ENCODE assay signal across 8 cellular contexts in the genomic region with DNA sequence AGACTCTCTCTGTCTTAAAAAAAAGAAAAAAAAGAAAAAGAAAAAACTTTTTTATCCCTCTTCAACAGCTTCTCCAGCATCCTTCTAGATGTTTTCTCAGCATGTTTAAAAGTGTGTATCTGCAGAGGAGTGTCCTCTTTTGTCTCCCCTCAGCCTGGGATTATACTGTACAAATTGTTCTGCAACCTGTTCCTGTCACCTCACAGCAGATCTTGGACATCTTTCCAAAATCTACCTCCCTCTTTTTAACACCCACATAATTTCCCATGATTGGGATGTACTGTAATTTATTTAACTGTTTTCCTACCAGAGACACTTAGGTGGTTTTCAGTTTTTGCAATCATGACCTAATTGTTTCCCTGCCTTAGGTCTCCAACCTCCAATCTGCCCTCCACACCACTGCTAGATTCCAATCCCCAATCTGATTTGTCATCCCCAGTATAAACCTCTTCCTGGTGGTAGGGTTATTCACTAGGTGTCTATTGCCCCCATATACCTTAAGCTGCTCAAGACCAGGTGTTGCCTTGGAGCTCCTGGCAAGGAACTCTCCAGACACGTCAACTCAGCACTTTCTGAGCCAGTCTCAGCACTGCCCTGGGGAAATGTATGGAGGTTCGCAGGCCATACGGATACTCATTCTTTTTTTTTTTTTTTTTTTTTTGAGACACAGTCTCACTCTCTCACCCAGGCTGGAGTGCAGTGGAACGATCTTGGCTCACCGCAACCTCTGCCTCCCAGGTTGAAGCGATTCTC. TPM values are rescaled to one million over a fixed set of nuclear protein-coding genes. Genes with fewer than 3 reads are reported as not detected.
A peak's percentile ranks its signal among the peaks of the same experiment; 100 is the strongest.
DNase-seq lines count a peak whose midpoint lies in the region; ATAC-seq and TF ChIP-seq lines count a peak whose summit lies in the region.

No MANE protein-coding gene starts in this region.

- H3K9me3 ChIP-seq in DOHH2 (ENCODE audit: control insufficient read depth, insufficient read depth, low read length), result no peaks in the 10 kb centered on the region
- no peaks in the 10 kb centered on the region for H3K9me3 ChIP-seq in skeletal muscle tissue (ENCODE audit: control insufficient read depth in 3 of 3, low read length in 3 of 3)

- peaks cover 63% of the 10 kb centered on the region for H3K4me1 Mint-ChIP-seq in activated CD4-positive, alpha-beta memory T cell treated with anti-CD3 and anti-CD28 coated beads for 36 hours (ENCODE audit: low read depth)

- peak; percentile 17 for ATAC-seq in foreskin keratinocyte
- ATAC-seq in GM19452 (IDR thresholded peaks at IDR 0.05; ENCODE audit: unreplicated experiment), result no peak

- peak overlapping the region; percentile 51 for H3K27ac Mint-ChIP-seq in activated CD4-positive, alpha-beta memory T cell treated with anti-CD3 and anti-CD28 coated beads for 36 hours

- no peaks in the 10 kb centered on the region for H4K20me1 ChIP-seq in DOHH2 (ENCODE audit: control insufficient read depth, insufficient read depth, low read depth, low read length)

- H3K27ac ChIP-seq in DOHH2 (ENCODE audit: low read depth, low read length) (peak overlapping the region; percentile 14; the same call in 1 of the 2 replicates), foreskin keratinocyte (peak overlapping the region; percentile 66), skeletal muscle tissue (ENCODE audit: low read depth, low read length) (peak overlapping the region; percentile 89)

- no peak overlapping the region for H3K4me3 ChIP-seq in DOHH2 (ENCODE audit: low read length)
- no peak overlapping the region for H3K4me3 ChIP-seq in skeletal muscle tissue (ENCODE audit: low read length in 3 of 3)

- H3K79me2 ChIP-seq in DOHH2 (ENCODE audit: control insufficient read depth, low read length), result no peaks in the 10 kb centered on the region

- CTCF ChIA-PET in activated CD4-positive, alpha-beta memory T cell treated with anti-CD3 and anti-CD28 coated beads for 36 hours (lab: Charles Lee), result interaction anchor here (0.8 to 1.7 kb wide), 4 partner anchors 10 to 81 kb away, joined by 3 to 4 read pairs (median 3); a partner anchor contains a TSS

- no peaks in the 10 kb centered on the region for H3K36me3 Mint-ChIP-seq in activated CD4-positive, alpha-beta memory T cell treated with anti-CD3 and anti-CD28 coated beads for 36 hours

- H3K4me3 Mint-ChIP-seq in activated CD4-positive, alpha-beta memory T cell treated with anti-CD3 and anti-CD28 coated beads for 36 hours, result no peak overlapping the region

- peak overlapping the region in 1 of 3 donors; percentile 1 for H3K9ac ChIP-seq in skeletal muscle tissue (ENCODE audit: low read depth in 1 of 3, low read length in 3 of 3)

- H3K27me3 ChIP-seq in DOHH2 (ENCODE audit: control insufficient read depth, low read length) (no peaks in the 10 kb centered on the region), foreskin keratinocyte (no peaks in the 10 kb centered on the region), skeletal muscle tissue (ENCODE audit: control insufficient read depth in 3 of 3, insufficient read depth in 3 of 3, low read length in 3 of 3) (no peaks in the 10 kb centered on the region)

- H3K4me1 ChIP-seq in DOHH2 (ENCODE audit: control insufficient read depth, low read length) (peaks cover 74% of the 10 kb centered on the region), foreskin keratinocyte (peaks cover 27% of the 10 kb centered on the region), skeletal muscle tissue (ENCODE audit: control insufficient read depth in 3 of 3, insufficient read depth in 3 of 3, low read length in 3 of 3) (peaks cover 66 to 82% (median 71%) of the 10 kb centered on the region in 3 donors)

- POLR2A ChIA-PET in activated CD4-positive, alpha-beta memory T cell treated with anti-CD3 and anti-CD28 coated beads for 36 hours (lab: Charles Lee), result interaction anchor here (1.2 to 1.6 kb wide), 2 partner anchors 17 to 48 kb away, joined by 3 to 6 read pairs; a partner anchor contains a TSS

- H3K36me3 ChIP-seq in DOHH2 (ENCODE audit: control insufficient read depth, low read length) (no peaks in the 10 kb centered on the region), skeletal muscle tissue (ENCODE audit: control insufficient read depth in 3 of 3, insufficient read depth in 3 of 3, low read length in 3 of 3) (no peaks in the 10 kb centered on the region)

- peaks cover 19% of the 10 kb centered on the region for H3F3A ChIP-seq in DOHH2 (ENCODE audit: control insufficient read depth, insufficient read depth)

- no peak overlapping the region for H3K4me2 ChIP-seq in DOHH2 (ENCODE audit: low read length)

- intact Hi-C loops in activated CD4-positive, alpha-beta memory T cell treated with anti-CD3 and anti-CD28 coated beads for 36 hours (cut with micrococcal nuclease), result no loop called here

- H3K27me3 Mint-ChIP-seq in activated CD4-positive, alpha-beta memory T cell treated with anti-CD3 and anti-CD28 coated beads for 36 hours, result no peaks in the 10 kb centered on the region

- no peaks in the 10 kb centered on the region for H3K9me3 Mint-ChIP-seq in activated CD4-positive, alpha-beta memory T cell treated with anti-CD3 and anti-CD28 coated beads for 36 hours

- TF ChIP-seq CTCF in DOHH2 (IDR thresholded peaks at IDR 0.05; ENCODE audit: low read depth, low read length, poor library complexity, severe bottlenecking), result no peak
- TF ChIP-seq CTCF in foreskin keratinocyte (conservative IDR thresholded peaks at IDR 0.05), result no peak

- no peak for DNase-seq in activated CD4-positive, alpha-beta memory T cell treated with anti-CD3 and anti-CD28 coated beads for 36 hours
- DNase-seq in foreskin keratinocyte (peak in 1 of 2 donors; percentile 60), NCI-H82 (lab: John Stamatoyannopoulos, UW) (no peak), cortex of kidney (lab: John Stamatoyannopoulos, UW) (no peak), amygdala (lab: John Stamatoyannopoulos, UW) (no peak)

- H3K9me2 ChIP-seq in DOHH2 (replicated peaks; ENCODE audit: control insufficient read depth, low read length), result no peaks in the 10 kb centered on the region

RNA-seq across cellular contexts. Expression of a gene that starts 17.6 kb away (rescaled TPM):
- total RNA-seq in activated CD4-positive, alpha-beta memory T cell treated with anti-CD3 and anti-CD28 coated beads for 36 hours, result 100 to 1,000 TPM; 637 TPM
- 276 and 302 TPM in 2 replicates for total RNA-seq in foreskin keratinocyte
- 260 and 285 TPM in 2 replicates for polyA plus RNA-seq in foreskin keratinocyte
- total RNA-seq in skeletal muscle tissue, result 87.2 TPM

RNA-seq across cellular contexts. Expression of a gene that starts 40.1 kb away (rescaled TPM):
- 10 to 100 TPM; 50.9 to 52.5 TPM for total RNA-seq in activated CD4-positive, alpha-beta memory T cell treated with anti-CD3 and anti-CD28 coated beads for 36 hours
- 27.7 and 28.8 TPM in 2 replicates for total RNA-seq in foreskin keratinocyte
- polyA plus RNA-seq in foreskin keratinocyte, result 15.8 and 18.8 TPM in 2 replicates
- 21.4 TPM for total RNA-seq in skeletal muscle tissue

RNA-seq across cellular contexts. Expression of a gene that starts 40.3 kb away (rescaled TPM):
- total RNA-seq in activated CD4-positive, alpha-beta memory T cell treated with anti-CD3 and anti-CD28 coated beads for 36 hours, result 100 to 1,000 TPM; 119 to 122 TPM
- total RNA-seq in foreskin keratinocyte (64.6 and 65.6 TPM in 2 replicates), skeletal muscle tissue (58.5 TPM)
- 80.3 and 85.6 TPM in 2 replicates for polyA plus RNA-seq in foreskin keratinocyte

Comparison
In these comparisons a context has a peak if more than half of its experiments do, and no peak if none do; other contexts are left out.
1. H3K27ac ChIP-seq: peak in every context shown above with its lines; median percentile 89 in skeletal muscle tissue; 66 in foreskin keratinocyte; 14 in DOHH2.